ENCODE assay signal across 10 cellular contexts in the genomic region with DNA sequence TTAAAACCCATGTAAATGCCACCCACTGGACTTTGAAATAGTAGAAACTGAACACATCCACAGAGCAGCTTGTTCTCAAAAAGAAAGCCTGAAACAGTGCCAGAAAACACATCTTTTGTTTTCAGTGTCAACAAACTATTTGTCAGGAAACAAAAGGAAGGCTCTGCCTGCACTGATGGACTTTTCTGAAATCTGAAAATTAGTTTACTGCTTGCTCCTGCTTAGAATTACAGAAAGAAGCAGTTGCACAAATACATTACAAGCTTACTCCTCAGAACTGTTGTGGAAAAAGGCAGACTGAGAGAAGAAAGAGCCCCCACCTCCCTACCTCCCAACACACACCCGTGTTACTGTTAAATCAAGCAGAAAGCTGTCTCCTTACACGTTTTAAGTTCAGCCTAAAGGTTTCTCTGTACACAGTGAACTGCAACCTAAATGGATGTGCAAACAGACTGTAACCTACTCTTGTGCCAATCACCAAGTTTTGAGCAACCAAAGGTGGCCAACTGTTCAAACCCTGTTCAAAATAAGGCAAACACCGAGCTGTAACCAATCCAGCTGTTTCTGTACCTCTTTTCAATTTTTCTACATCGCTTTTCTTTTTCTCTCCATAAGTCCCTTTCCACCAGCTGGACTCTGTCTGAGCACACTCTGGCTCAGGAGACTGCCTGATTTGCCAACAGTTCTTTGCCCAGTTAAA. TPM values are rescaled to one million over a fixed set of nuclear protein-coding genes. Genes with fewer than 3 reads are reported as not detected.
DNase-seq lines count a peak whose midpoint lies in the region; ATAC-seq and TF ChIP-seq lines count a peak whose summit lies in the region.
"Had no signal": no experiment of that assay in that cellular context is flagged by ENCODE, and none has a peak within 500 bp of the region (broad histone marks: within the 10 kb centered on the region; RNA-seq: fewer than 3 reads in every experiment).

No MANE protein-coding gene starts in this region.

- H3K4me2 ChIP-seq in OCI-LY1 (ENCODE audit: low read length) = 0 out of 2 replicates have a peak overlapping the region, but pooled peaks have one; percentile 17
- H3K4me2 ChIP-seq: BLaER1 had no signal

- no peak overlapping the region for H3K4me3 Mint-ChIP-seq in T-helper 2 cell treated with Interferon-gamma antibody and Interleukin-4, amounts not matched to agents 5 μg/mL and 100 μg/mL, for 36 hours

- H3K27me3 Mint-ChIP-seq in T-helper 2 cell treated with Interferon-gamma antibody and Interleukin-4, amounts not matched to agents 5 μg/mL and 100 μg/mL, for 36 hours (ENCODE audit: low read depth) = peaks cover 40% of the 10 kb centered on the region

- WGBS in right cardiac atrium = 35% methylated on average over 4 of the region's 4 CpGs
- WGBS in aorta, 2 donors = 3 to 6% methylated on average over 4 of the region's 4 CpGs

- no peak for TF ChIP-seq POLR2A in vagina (IDR thresholded peaks at IDR 0.05)

- H3K27ac Mint-ChIP-seq in T-helper 2 cell treated with Interferon-gamma antibody and Interleukin-4, amounts not matched to agents 5 μg/mL and 100 μg/mL, for 36 hours = no peak overlapping the region

- no peaks in the 10 kb centered on the region for H3K9me2 ChIP-seq in OCI-LY1 (ENCODE audit: low read depth, low read length)

- H3K9ac ChIP-seq in OCI-LY1 (ENCODE audit: low read length) = peak overlapping the region; percentile 5
- H3K9ac ChIP-seq: BLaER1 had no signal

- intact Hi-C loops in Right ventricle myocardium superior (cut with DNase I) (no loop called here), right cardiac atrium (cut with DNase I) (no loop called here), aorta (cut with DNase I) (loop anchor here in 1 of 2 donors (5.0 kb wide), 1 partner anchor 45 kb away; a partner anchor contains a TSS), vagina (cut with DNase I) (loop anchor here (10.0 kb wide), 1 partner anchor 78 kb away; no protein-coding TSS in a partner anchor)

- H2AFZ ChIP-seq in OCI-LY1 (ENCODE audit: low read length) = no peak overlapping the region

- ATAC-seq in Right ventricle myocardium superior (ENCODE audit: poor library complexity) (peak; percentile 67), right cardiac atrium (peak; percentile 57 to 81), aorta (ENCODE audit: low FRiP score) (peak; percentile 33)

- no peaks in the 10 kb centered on the region for H4K20me1 ChIP-seq in OCI-LY1 (ENCODE audit: insufficient read depth, low read length)
- H4K20me1 ChIP-seq: BLaER1 had no signal

- H3K36me3 Mint-ChIP-seq in T-helper 2 cell treated with Interferon-gamma antibody and Interleukin-4, amounts not matched to agents 5 μg/mL and 100 μg/mL, for 36 hours (ENCODE audit: low read depth) = no peaks in the 10 kb centered on the region

- H3K4me1 ChIP-seq in right atrium auricular region (peaks cover 0 to 45% of the 10 kb centered on the region in 2 donors), OCI-LY1 (ENCODE audit: insufficient read depth, low read length, severe bottlenecking) (peaks cover 32% of the 10 kb centered on the region), right cardiac atrium (ENCODE audit: control insufficient read depth, insufficient read depth, low read length) (peaks cover 7% of the 10 kb centered on the region), aorta (ENCODE audit: control insufficient read depth in 1 of 2, insufficient read depth in 2 of 2, low read length in 2 of 2) (peaks cover 4 to 23% of the 10 kb centered on the region in 2 donors), vagina (peaks cover 25% of the 10 kb centered on the region)

- H3K27ac ChIP-seq in right atrium auricular region = no peak overlapping the region
- peak overlapping the region; percentile 41 for H3K27ac ChIP-seq in OCI-LY1 (ENCODE audit: low read depth, low read length, poor library complexity, severe bottlenecking)
- H3K27ac ChIP-seq in right cardiac atrium (ENCODE audit: low read length) = no peak overlapping the region
- peak overlapping the region; percentile 47 to 67 for H3K27ac ChIP-seq in aorta (ENCODE audit: low read depth in 1 of 2, low read length in 2 of 2)
- no peak overlapping the region for H3K27ac ChIP-seq in vagina
- H3K27ac ChIP-seq: BLaER1 had no signal

- H3K9me3 ChIP-seq in right atrium auricular region (no peaks in the 10 kb centered on the region), OCI-LY1 (ENCODE audit: low read length) (no peaks in the 10 kb centered on the region), right cardiac atrium (ENCODE audit: control insufficient read depth, low read length) (no peaks in the 10 kb centered on the region), aorta (ENCODE audit: control insufficient read depth, low read length) (no peaks in the 10 kb centered on the region), vagina (no peaks in the 10 kb centered on the region)
- H3K9me3 ChIP-seq: BLaER1 had no signal

- H3K4me3 ChIP-seq in right atrium auricular region (no peak overlapping the region), OCI-LY1 (ENCODE audit: low read depth, low read length, poor library complexity, severe bottlenecking) (no peak overlapping the region), right cardiac atrium (ENCODE audit: low read length) (no peak overlapping the region), aorta (ENCODE audit: low read length in 2 of 2) (peak overlapping the region; percentile 2 to 33), vagina (no peak overlapping the region)
- H3K4me3 ChIP-seq: BLaER1 had no signal

- TF ChIP-seq CTCF in right atrium auricular region (IDR thresholded peaks at IDR 0.05) (no peak), OCI-LY1 (IDR thresholded peaks at IDR 0.05; ENCODE audit: low read length) (no peak), vagina (IDR thresholded peaks at IDR 0.05) (no peak)

- peaks cover 2% of the 10 kb centered on the region for H3K4me1 Mint-ChIP-seq in T-helper 2 cell treated with Interferon-gamma antibody and Interleukin-4, amounts not matched to agents 5 μg/mL and 100 μg/mL, for 36 hours (ENCODE audit: low read depth)

- no peaks in the 10 kb centered on the region for H3K36me3 ChIP-seq in right atrium auricular region
- H3K36me3 ChIP-seq in OCI-LY1 (ENCODE audit: insufficient read depth, low read length) = no peaks in the 10 kb centered on the region
- no peaks in the 10 kb centered on the region for H3K36me3 ChIP-seq in aorta (ENCODE audit: control insufficient read depth in 1 of 2, insufficient read depth in 2 of 2, low read length in 1 of 2)
- H3K36me3 ChIP-seq in vagina = no peaks in the 10 kb centered on the region
- H3K36me3 ChIP-seq: BLaER1 had no signal

- no peaks in the 10 kb centered on the region for H3F3A ChIP-seq in OCI-LY1 (ENCODE audit: insufficient read depth, low read length)

- H3K79me2 ChIP-seq in OCI-LY1 (ENCODE audit: insufficient read depth, low read length) = no peaks in the 10 kb centered on the region

- H3K27me3 ChIP-seq in right atrium auricular region (no peaks in the 10 kb centered on the region), OCI-LY1 (ENCODE audit: insufficient read depth, low read length) (no peaks in the 10 kb centered on the region), right cardiac atrium (ENCODE audit: control insufficient read depth, insufficient read depth) (no peaks in the 10 kb centered on the region), aorta (ENCODE audit: control insufficient read depth in 1 of 2, insufficient read depth in 2 of 2, low read length in 1 of 2) (no peaks in the 10 kb centered on the region), vagina (no peaks in the 10 kb centered on the region)
- H3K27me3 ChIP-seq: BLaER1 had no signal

- DNase-seq in Right ventricle myocardium superior = no peak
- DNase-seq in right atrium auricular region (ENCODE audit: low spot score) = no peak
- peak; percentile 25 to 60 (median 54) for DNase-seq in right cardiac atrium
- no peak for DNase-seq in aorta
- DNase-seq in NCI-H2227 treated with DMSO at 0.1 percent for 48 hours (lab: John Stamatoyannopoulos, UW) = no peak
- no peak for DNase-seq in T-helper 2 cell treated with Interferon-gamma antibody and Interleukin-4, amounts not matched to agents 5 μg/mL and 100 μg/mL, for 36 hours (ENCODE audit: low spot score)
- DNase-seq in vagina (ENCODE audit: extremely low spot score in 2 of 2) = no peak
- DNase-seq: NCI-H187 had no signal

- no peaks in the 10 kb centered on the region for H3K9me3 Mint-ChIP-seq in T-helper 2 cell treated with Interferon-gamma antibody and Interleukin-4, amounts not matched to agents 5 μg/mL and 100 μg/mL, for 36 hours

RNA-seq across cellular contexts. Expression of a gene that starts 43.7 kb away (rescaled TPM):
- total RNA-seq in Right ventricle myocardium superior (7.5 TPM), right atrium auricular region (1 to 10 TPM; 2.7 to 6.3 TPM), right cardiac atrium (1 to 10 TPM; 2.6 to 5.8 (median 4.4) TPM), aorta (10 to 100 TPM in 1 of 2 donors, 1 to 10 TPM in 1; 9.3 to 18.3 TPM), vagina (3.9 TPM)
- polyA plus RNA-seq in right cardiac atrium (1.00 TPM), aorta (1 to 10 TPM; 1.8 to 2.8 TPM)

Comparison
In these comparisons a context has a peak if more than half of its experiments do, and no peak if none do; other contexts are left out.
1. DNase-seq: peak in right cardiac atrium (3 of 3); none in Right ventricle myocardium superior (single experiment), right atrium auricular region (single experiment), aorta (0 of 2), NCI-H2227 treated with DMSO at 0.1 percent for 48 hours (single experiment), T-helper 2 cell treated with Interferon-gamma antibody and Interleukin-4, amounts not matched to agents 5 μg/mL and 100 μg/mL, for 36 hours (single experiment) and vagina (0 of 2).
2. H3K27ac ChIP-seq: peak in OCI-LY1 (single experiment) and aorta (2 of 2); none in right atrium auricular region (0 of 2), right cardiac atrium (single experiment) and vagina (single experiment).
3. H3K4me3 ChIP-seq: peak in aorta (2 of 2); none in right atrium auricular region (0 of 2), OCI-LY1 (single experiment), right cardiac atrium (single experiment) and vagina (0 of 2).
4. Peak in every context shown above with its lines, with median percentiles within 50 percentile points of each other: ATAC-seq.